11 cellular contexts compared by ENCODE assay signal in the genomic region with DNA sequence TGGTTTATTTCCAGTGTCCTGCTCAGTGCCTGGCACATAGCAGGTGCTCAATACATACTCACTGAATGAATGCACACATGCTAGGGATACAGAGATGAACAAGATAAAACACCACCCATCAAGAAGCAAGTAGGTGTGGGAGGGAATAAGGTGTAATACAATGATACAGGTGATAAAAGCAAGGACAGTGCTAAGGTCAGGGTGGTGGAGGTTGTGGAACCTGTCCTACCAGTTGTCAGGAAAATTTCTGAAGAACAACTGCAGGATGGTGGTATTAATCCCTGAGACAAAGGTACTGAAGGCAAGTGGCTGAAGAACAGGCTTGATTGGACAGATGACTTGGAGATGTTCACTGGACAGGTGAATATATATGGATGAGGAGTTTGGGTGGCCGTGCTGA. TPM values are rescaled to one million over a fixed set of nuclear protein-coding genes. Genes with fewer than 3 reads are reported as not detected.
DNase-seq lines count a peak whose midpoint lies in the region; ATAC-seq, FAIRE-seq and TF ChIP-seq lines count a peak whose summit lies in the region.
"Had no signal": no experiment of that assay in that cellular context is flagged by ENCODE, and none has a peak within 500 bp of the region (broad histone marks: within the 10 kb centered on the region; RNA-seq: fewer than 3 reads in every experiment).

No MANE protein-coding gene starts in this region.

- H3K9ac ChIP-seq in kidney (ENCODE audit: low read length in 2 of 2) = no peak overlapping the region

- 79 to 100% methylated on average over 1 of the region's 1 CpG for WGBS in gastroesophageal sphincter (ENCODE audit: low coverage in 1 of 2), 2 donors

- no peak for TF ChIP-seq EP300 in gastroesophageal sphincter (IDR thresholded peaks at IDR 0.05)

- intact Hi-C loops in activated CD8-positive, alpha-beta T cell treated with anti-CD3 and anti-CD28 coated beads for 36 hours (cut with micrococcal nuclease) = loop anchor here (5.0 kb wide), 1 partner anchor 159 kb away; the partner anchor contains the start of gene VPS35L
- intact Hi-C loops in kidney (cut with DNase I) = no loop called here

- no peaks in the 10 kb centered on the region for H3K27me3 Mint-ChIP-seq in activated CD8-positive, alpha-beta T cell treated with anti-CD3 and anti-CD28 coated beads for 36 hours

- H3K36me3 Mint-ChIP-seq in activated CD8-positive, alpha-beta T cell treated with anti-CD3 and anti-CD28 coated beads for 36 hours (ENCODE audit: low read depth) = peaks cover 32% of the 10 kb centered on the region

- peaks cover 20% of the 10 kb centered on the region for H3K4me1 Mint-ChIP-seq in activated CD8-positive, alpha-beta T cell treated with anti-CD3 and anti-CD28 coated beads for 36 hours (ENCODE audit: low read depth)

- in situ Hi-C loops in HAP-1 (cut with MboI; ENCODE audit: low sequenced_read_pairs) = loop anchor here (5.0 kb wide), 1 partner anchor 171 kb away; no protein-coding TSS in a partner anchor

- H3K36me3 ChIP-seq in HAP-1 (replicated peaks) (peaks cover 42% of the 10 kb centered on the region), kidney (ENCODE audit: control insufficient read depth in 1 of 2, insufficient read depth in 2 of 2, low read length in 2 of 2) (peaks cover 0 to 3% of the 10 kb centered on the region in 2 donors), gastroesophageal sphincter (peaks cover 0 to 36% of the 10 kb centered on the region in 2 donors)

- H3K27ac Mint-ChIP-seq in activated CD8-positive, alpha-beta T cell treated with anti-CD3 and anti-CD28 coated beads for 36 hours = no peak overlapping the region

- no peaks in the 10 kb centered on the region for H3K9me3 Mint-ChIP-seq in activated CD8-positive, alpha-beta T cell treated with anti-CD3 and anti-CD28 coated beads for 36 hours

- H3K4me3 ChIP-seq in AG04450 (ENCODE audit: low read depth, low read length) = peak overlapping the region; percentile 90
- peak overlapping the region; percentile 84; the same call in 1 of the 2 replicates for H3K4me3 ChIP-seq in HAP-1
- H3K4me3 ChIP-seq in kidney (ENCODE audit: low read length in 2 of 2) = peak overlapping the region in 1 of 2 donors; percentile 15
- peak overlapping the region in 1 of 2 donors; percentile 86 for H3K4me3 ChIP-seq in gastroesophageal sphincter

- POLR2A ChIA-PET in AG04450 (lab: Yijun Ruan, JAX) = no interaction called here
- POLR2A ChIA-PET in activated CD8-positive, alpha-beta T cell treated with anti-CD3 and anti-CD28 coated beads for 36 hours (lab: Charles Lee) = no interaction called here

- ATAC-seq in activated CD8-positive, alpha-beta T cell treated with anti-CD3 and anti-CD28 coated beads for 36 hours = no peak
- no peak for ATAC-seq in gastroesophageal sphincter
- ATAC-seq in GM18502 (IDR thresholded peaks at IDR 0.05; ENCODE audit: poor library complexity, unreplicated experiment) = no peak
- ATAC-seq in activated CD4-positive, CD25-positive, alpha-beta regulatory T cell treated with anti-CD3 and anti-CD28 coated beads, Interleukin-2, amount 50 U/mL, for 24 hours = no peak

- H3K9me3 ChIP-seq in AG04450 (ENCODE audit: control insufficient read depth, insufficient read depth, low read length) (no peaks in the 10 kb centered on the region), HAP-1 (no peaks in the 10 kb centered on the region), kidney (ENCODE audit: control insufficient read depth in 1 of 2, low read length in 2 of 2) (no peaks in the 10 kb centered on the region), gastroesophageal sphincter (no peaks in the 10 kb centered on the region)
- H3K9me3 ChIP-seq: sigmoid colon had no signal

- H3K27me3 ChIP-seq in AG04450 (ENCODE audit: control insufficient read depth, insufficient read depth, low read length) = no peaks in the 10 kb centered on the region
- H3K27me3 ChIP-seq in HAP-1 (ENCODE audit: low read depth) = no peaks in the 10 kb centered on the region
- no peaks in the 10 kb centered on the region for H3K27me3 ChIP-seq in gastroesophageal sphincter
- H3K27me3 ChIP-seq: sigmoid colon had no signal

- no peak for DNase-seq in AG04450 (ENCODE audit: low read depth, low spot score)
- no peak for DNase-seq in HAP-1 (ENCODE audit: low spot score in 2 of 2)
- no peak for DNase-seq in activated CD8-positive, alpha-beta T cell treated with anti-CD3 and anti-CD28 coated beads for 36 hours
- DNase-seq in kidney = peak; percentile 4
- DNase-seq in HuH-7.5 (ENCODE audit: low spot score) = no peak
- DNase-seq: GDM1, NCI-H2107 had no signal

- H3K27ac ChIP-seq in AG04450 (ENCODE audit: low read depth, low read length) (no peak overlapping the region), kidney (ENCODE audit: low read depth in 2 of 2, low read length in 2 of 2) (no peak overlapping the region), gastroesophageal sphincter (no peak overlapping the region)

- CTCF ChIA-PET in AG04450 (lab: Charles Lee) = no interaction called here
- CTCF ChIA-PET in activated CD8-positive, alpha-beta T cell treated with anti-CD3 and anti-CD28 coated beads for 36 hours (lab: Charles Lee) = interaction anchor here (0.7 kb wide), 1 partner anchor 170 kb away, joined by 4 read pairs; no protein-coding TSS in a partner anchor

- TF ChIP-seq CTCF in AG04450 (IDR thresholded peaks at IDR 0.05; ENCODE audit: low read depth, low read length) (no peak), kidney (IDR thresholded peaks at IDR 0.05; ENCODE audit: borderline replicate concordance, extremely low read depth, insufficient read depth) (no peak), gastroesophageal sphincter (IDR thresholded peaks at IDR 0.05) (no peak)
- no peak for TF ChIP-seq CTCF in activated CD8-positive, alpha-beta T cell treated with anti-CD3 and anti-CD28 coated beads for 36 hours (IDR thresholded peaks at IDR 0.05)

- peak overlapping the region; percentile 95 for H3K4me3 Mint-ChIP-seq in activated CD8-positive, alpha-beta T cell treated with anti-CD3 and anti-CD28 coated beads for 36 hours

- peaks cover 12% of the 10 kb centered on the region for H3K4me1 ChIP-seq in HAP-1
- peaks cover 4 to 13% of the 10 kb centered on the region in 2 donors for H3K4me1 ChIP-seq in kidney (ENCODE audit: control insufficient read depth in 1 of 2, insufficient read depth in 1 of 2, low read depth in 1 of 2, low read length in 2 of 2)
- H3K4me1 ChIP-seq in gastroesophageal sphincter = peaks cover 0 to 42% (median 10%) of the 10 kb centered on the region in 3 donors

- no peak for TF ChIP-seq POLR2A in gastroesophageal sphincter (IDR thresholded peaks at IDR 0.05)

- FAIRE-seq in kidney (lab: Jason Lieb, UNC) = no peak

RNA-seq across cellular contexts. Expression of gene KNOP1, which starts 1.8 kb away (rescaled TPM):
- 11.5 and 14.9 TPM in 2 replicates for polyA plus RNA-seq in AG04450 (2011; rRNA removed)
- polyA minus RNA-seq in AG04450 (2011; rRNA and poly(A)+ RNA removed) = 7.8 and 9.4 TPM in 2 replicates
- total RNA-seq in activated CD8-positive, alpha-beta T cell treated with anti-CD3 and anti-CD28 coated beads for 36 hours = 10 to 100 TPM; 27.8 to 28.6 TPM
- total RNA-seq in kidney = 17.9 TPM
- polyA plus RNA-seq in kidney (ENCODE audit: insufficient read depth, low read depth, low replicate concordance) = 10.2 TPM
- total RNA-seq in gastroesophageal sphincter = 10 to 100 TPM in 3 of 4 donors, 1 to 10 TPM in 1; 6.9 to 14.5 (median 11.9) TPM

RNA-seq across cellular contexts. Expression of gene IQCK, which starts 1.9 kb away (rescaled TPM):
- polyA plus RNA-seq in AG04450 (2011; rRNA removed) (13.8 and 18.0 TPM in 2 replicates), kidney (ENCODE audit: insufficient read depth, low read depth, low replicate concordance) (35.4 TPM)
- polyA minus RNA-seq in AG04450 (2011; rRNA and poly(A)+ RNA removed) = 4.6 and 12.1 TPM in 2 replicates
- total RNA-seq in activated CD8-positive, alpha-beta T cell treated with anti-CD3 and anti-CD28 coated beads for 36 hours = 1 to 10 TPM; 1.7 to 3.5 TPM
- total RNA-seq in kidney (38.1 TPM), gastroesophageal sphincter (10 to 100 TPM in 3 of 4 donors, 1 to 10 TPM in 1; 9.0 to 16.3 (median 14.5) TPM)
